20 cellular contexts compared by ENCODE assay signal in genomic region chr14:105148604-105149145, GRCh38. TPM values are rescaled to one million over a fixed set of nuclear protein-coding genes. Genes with fewer than 3 reads are reported as not detected.
DNase-seq lines count a peak whose midpoint lies in the region; ATAC-seq and TF ChIP-seq lines count a peak whose summit lies in the region.
"Had no signal": no experiment of that assay in that cellular context is flagged by ENCODE, and none has a peak within 500 bp of the region (broad histone marks: within the 10 kb centered on the region; RNA-seq: fewer than 3 reads in every experiment).

No MANE protein-coding gene starts in this region.

- H3K9me3 ChIP-seq in aorta (ENCODE audit: control insufficient read depth, low read length) = no peaks in the 10 kb centered on the region
- H3K9me3 ChIP-seq: Peyer's patch had no signal

- peaks cover 4% of the 10 kb centered on the region for H3K36me3 Mint-ChIP-seq in chondrocyte (ENCODE audit: low read depth)
- H3K36me3 Mint-ChIP-seq: CD8-positive, alpha-beta T cell; IgD-negative memory B cell had no signal

- no peaks in the 10 kb centered on the region for H3K36me3 ChIP-seq in aorta (ENCODE audit: control insufficient read depth in 1 of 2, insufficient read depth in 2 of 2, low read length in 1 of 2)

- WGBS in aorta, 2 donors = 91 to 93% methylated on average over 26 to 27 of the region's 27 CpGs

- TF ChIP-seq CTCF in chondrocyte (IDR thresholded peaks at IDR 0.05) (no peak), dorsolateral prefrontal cortex (IDR thresholded peaks at IDR 0.05 in 54 of 56, conservative IDR thresholded peaks at IDR 0.05 in 2 of 56; ENCODE audit: low read depth in 1 of 56, partially characterized antibody in 56 of 56) (no peak)

- peak; percentile 1 for DNase-seq in stimulated activated CD4-positive, alpha-beta T cell treated with anti-CD3 and anti-CD28 coated beads, Interleukin-1b, Interleukin-23, amount 100 ng/mL, for 48 hours
- no peak for DNase-seq in stimulated activated CD4-positive, alpha-beta T cell treated with anti-CD3 and anti-CD28 coated beads, Interleukin-2, amount 100 ng/mL, for 48 hours
- peak; percentile 84 for DNase-seq in chondrocyte (ENCODE audit: low spot score)
- peak; percentile 45 for DNase-seq in islet precursor cell
- peak; percentile 47 to 68 for DNase-seq in aorta
- no peak for DNase-seq in dorsolateral prefrontal cortex
- DNase-seq in D341Med (ENCODE audit: low spot score) = no peak
- DNase-seq: ACHN, C1 segment of cervical spinal cord, DMS153, MV-4-11, NCI-H1694, NCI-H2081 treated with DMSO at 0.1 percent for 48 hours, NCI-H2171 treated with DMSO at 0.1 percent for 48 hours, NCI-H526, SHP77 had no signal

- no peaks in the 10 kb centered on the region for H3K27me3 Mint-ChIP-seq in chondrocyte (ENCODE audit: low read depth)

- H3K4me3 Mint-ChIP-seq in chondrocyte (ENCODE audit: unreplicated experiment) = no peak overlapping the region
- H3K4me3 Mint-ChIP-seq: CD8-positive, alpha-beta T cell; IgD-negative memory B cell had no signal

- H3K27me3 ChIP-seq in aorta (ENCODE audit: control insufficient read depth in 1 of 2, insufficient read depth in 2 of 2, low read length in 1 of 2) (no peaks in the 10 kb centered on the region), dorsolateral prefrontal cortex (no peaks in the 10 kb centered on the region)
- H3K27me3 ChIP-seq: Peyer's patch had no signal

- intact Hi-C loops in aorta (cut with DNase I) (no loop called here), dorsolateral prefrontal cortex (cut with DNase I) (no loop called here)

- no peak for ATAC-seq in aorta (ENCODE audit: low FRiP score)
- no peak for ATAC-seq in GM21447 (IDR thresholded peaks at IDR 0.05; ENCODE audit: unreplicated experiment)
- ATAC-seq: CD8-positive, alpha-beta T cell had no signal

- H3K4me1 Mint-ChIP-seq in chondrocyte (ENCODE audit: low read depth) = no peaks in the 10 kb centered on the region

- H3K4me1 ChIP-seq in aorta (ENCODE audit: control insufficient read depth in 1 of 2, insufficient read depth in 2 of 2, low read length in 2 of 2) = no peaks in the 10 kb centered on the region

- H3K27ac ChIP-seq in aorta (ENCODE audit: low read depth in 1 of 2, low read length in 2 of 2) = no peak overlapping the region
- H3K27ac ChIP-seq in dorsolateral prefrontal cortex = no peak overlapping the region
- H3K27ac ChIP-seq: Peyer's patch had no signal

- no peaks in the 10 kb centered on the region for H3K9me3 Mint-ChIP-seq in chondrocyte (ENCODE audit: low read depth)
- H3K9me3 Mint-ChIP-seq: CD8-positive, alpha-beta T cell; IgD-negative memory B cell had no signal

- H3K4me3 ChIP-seq in aorta (ENCODE audit: low read length in 2 of 2) (no peak overlapping the region), dorsolateral prefrontal cortex (no peak overlapping the region)
- H3K4me3 ChIP-seq: Peyer's patch had no signal

- H3K27ac Mint-ChIP-seq in chondrocyte (ENCODE audit: unreplicated experiment) = no peak overlapping the region
- H3K27ac Mint-ChIP-seq: CD8-positive, alpha-beta T cell; IgD-negative memory B cell had no signal

RNA-seq across cellular contexts. Expression of gene JAG2, which starts 19.9 kb away (rescaled TPM):
- total RNA-seq in chondrocyte = 8.3 to 18.2 TPM (median 16.8 TPM) in 3 replicates
- total RNA-seq in aorta = 10 to 100 TPM; 15.0 to 32.1 TPM
- 1 to 10 TPM in 1 of 2 donors, under 1 TPM in 1; 0.13 to 1.1 TPM for polyA plus RNA-seq in aorta
- total RNA-seq in dorsolateral prefrontal cortex = 10 to 100 TPM; 15.2 to 59.3 (median 34.5) TPM
- polyA plus RNA-seq: IgD-negative memory B cell had no signal

RNA-seq across cellular contexts. Expression of gene NUDT14, which starts 32.4 kb away (rescaled TPM):
- 13.7 to 37.4 TPM (median 35.0 TPM) in 3 replicates for total RNA-seq in chondrocyte
- total RNA-seq in aorta = 10 to 100 TPM; 13.3 to 29.9 TPM
- polyA plus RNA-seq in aorta = 10 to 100 TPM in 1 of 2 donors, 1 to 10 TPM in 1; 6.1 to 10.0 TPM
- total RNA-seq in dorsolateral prefrontal cortex = 10 to 100 TPM; 29.1 to 76.6 (median 47.9) TPM

Comparison
In these comparisons a context has a peak if more than half of its experiments do, and no peak if none do; other contexts are left out.
1. DNase-seq: peak in stimulated activated CD4-positive, alpha-beta T cell treated with anti-CD3 and anti-CD28 coated beads, Interleukin-1b, Interleukin-23, amount 100 ng/mL, for 48 hours (single experiment), chondrocyte (single experiment), islet precursor cell (single experiment) and aorta (2 of 2); none in stimulated activated CD4-positive, alpha-beta T cell treated with anti-CD3 and anti-CD28 coated beads, Interleukin-2, amount 100 ng/mL, for 48 hours (0 of 2), dorsolateral prefrontal cortex (0 of 10) and D341Med (single experiment).